8 cellular contexts compared by ENCODE assay signal in genomic region chr17:82213251-82214011, GRCh38. TPM values are rescaled to one million over a fixed set of nuclear protein-coding genes. Genes with fewer than 3 reads are reported as not detected.
DNase-seq lines count a peak whose midpoint lies in the region; ATAC-seq and TF ChIP-seq lines count a peak whose summit lies in the region.

No MANE protein-coding gene starts in this region.

- intact Hi-C loops in dendritic cell treated with granulocyte-macrophage colony-stimulating factor and Interleukin-4, amounts not matched to agents 40 ng/mL and 50 ng/mL, for 4 days (cut with micrococcal nuclease), result loop anchor here (2.0 kb wide), 1 partner anchor 17 kb away; no protein-coding TSS in a partner anchor

- TF ChIP-seq RAD21 in liver (IDR thresholded peaks at IDR 0.05), result no peak

- peak in 1 of 3 donors; percentile 45 for DNase-seq in CD4-positive, CD25-positive, alpha-beta regulatory T cell
- DNase-seq in MM.1S, result no peak
- no peak for DNase-seq in WTC11 (ENCODE audit: low spot score)
- peak; percentile 61 for DNase-seq in stimulated activated CD8-positive, alpha-beta memory T cell treated with anti-CD3 and anti-CD28 coated beads, Interleukin-12 subunit alpha, Interleukin-12 subunit beta, amount 100 ng/mL, for 1 hour (ENCODE audit: low read depth)

- no peak overlapping the region for H3K27ac ChIP-seq in CD4-positive, CD25-positive, alpha-beta regulatory T cell (ENCODE audit: insufficient read depth, low read length, poor library complexity, severe bottlenecking)
- H3K27ac ChIP-seq in MM.1S (ENCODE audit: low read length) (no peak overlapping the region), liver (ENCODE audit: low read depth in 1 of 2, low read length in 2 of 2) (peak overlapping the region; percentile 69 to 71)

- 11% methylated on average over 37 of the region's 37 CpGs for WGBS in liver

- peak overlapping the region; percentile 94 for H3K4me2 ChIP-seq in MM.1S (ENCODE audit: low read depth, low read length)

- H3K9me3 Mint-ChIP-seq in CD4-positive, CD25-positive, alpha-beta regulatory T cell, result no peaks in the 10 kb centered on the region
- no peaks in the 10 kb centered on the region; the same call in 1 of the 2 replicates for H3K9me3 Mint-ChIP-seq in WTC11
- no peaks in the 10 kb centered on the region for H3K9me3 Mint-ChIP-seq in dendritic cell treated with granulocyte-macrophage colony-stimulating factor and Interleukin-4, amounts not matched to agents 40 ng/mL and 50 ng/mL, for 4 days

- no peaks in the 10 kb centered on the region for H3K27me3 Mint-ChIP-seq in CD4-positive, CD25-positive, alpha-beta regulatory T cell
- H3K27me3 Mint-ChIP-seq in WTC11 (ENCODE audit: low read depth), result peaks cover 24% of the 10 kb centered on the region
- no peaks in the 10 kb centered on the region for H3K27me3 Mint-ChIP-seq in dendritic cell treated with granulocyte-macrophage colony-stimulating factor and Interleukin-4, amounts not matched to agents 40 ng/mL and 50 ng/mL, for 4 days

- POLR2A ChIA-PET in WTC11 (lab: Charles Lee), result interaction anchor here (0.6 to 1.5 kb wide), 2 partner anchors 171 to 380 kb away, joined by 3 read pairs; partner anchors contain the start of gene MCRIP1

- no peaks in the 10 kb centered on the region for H3K36me3 ChIP-seq in CD4-positive, CD25-positive, alpha-beta regulatory T cell (ENCODE audit: control insufficient read depth, insufficient read depth, low read length)
- H3K36me3 ChIP-seq in MM.1S (replicated peaks; ENCODE audit: insufficient read depth, low read length) (no peaks in the 10 kb centered on the region), liver (ENCODE audit: control insufficient read depth in 4 of 4, insufficient read depth in 3 of 4, low read depth in 1 of 4, low read length in 3 of 4) (no peaks in the 10 kb centered on the region)

- peak overlapping the region; percentile 72 to 88 (median 84) for H3K27ac Mint-ChIP-seq in CD4-positive, CD25-positive, alpha-beta regulatory T cell
- H3K27ac Mint-ChIP-seq in WTC11, result no peak overlapping the region
- peak overlapping the region; percentile 97 for H3K27ac Mint-ChIP-seq in dendritic cell treated with granulocyte-macrophage colony-stimulating factor and Interleukin-4, amounts not matched to agents 40 ng/mL and 50 ng/mL, for 4 days

- peak overlapping the region; percentile 95 for H2AFZ ChIP-seq in MM.1S (ENCODE audit: low read length)

- H3F3A ChIP-seq in MM.1S (ENCODE audit: insufficient read depth, low read length), result no peaks in the 10 kb centered on the region

- H3K4me3 Mint-ChIP-seq in CD4-positive, CD25-positive, alpha-beta regulatory T cell, result peak overlapping the region; percentile 82 to 88 (median 86)
- H3K4me3 Mint-ChIP-seq in WTC11, result peak overlapping the region; percentile 70
- peak overlapping the region; percentile 79 for H3K4me3 Mint-ChIP-seq in dendritic cell treated with granulocyte-macrophage colony-stimulating factor and Interleukin-4, amounts not matched to agents 40 ng/mL and 50 ng/mL, for 4 days

- CTCF ChIA-PET in WTC11 (lab: Charles Lee), result interaction anchor here (0.6 to 2.0 kb wide), 6 partner anchors 7 to 183 kb away, joined by 3 to 7 read pairs (median 4); no protein-coding TSS in a partner anchor

- ATAC-seq in CD4-positive, CD25-positive, alpha-beta regulatory T cell (ENCODE audit: low read depth in 2 of 2), result no peak
- peak; percentile 8 for ATAC-seq in GM21360 (IDR thresholded peaks at IDR 0.05; ENCODE audit: unreplicated experiment)
- peak; percentile 52 for ATAC-seq in WTC11
- no peak for ATAC-seq in HG02571 (IDR thresholded peaks at IDR 0.05; ENCODE audit: unreplicated experiment)

- H4K20me1 ChIP-seq in MM.1S (ENCODE audit: insufficient read depth, low read length), result no peaks in the 10 kb centered on the region

- peak overlapping the region; percentile 75 for H3K9ac ChIP-seq in MM.1S (ENCODE audit: low read length)
- peak overlapping the region in 1 of 2 donors; percentile 74 for H3K9ac ChIP-seq in liver (ENCODE audit: low read depth in 1 of 2, low read length in 2 of 2)

- TF ChIP-seq CTCF in MM.1S (IDR thresholded peaks at IDR 0.05; ENCODE audit: low read length) (no peak), WTC11 (IDR thresholded peaks at IDR 0.05) (no peak), liver (IDR thresholded peaks at IDR 0.05; ENCODE audit: low read depth, low read length, missing input control) (no peak)

- H3K4me1 ChIP-seq in CD4-positive, CD25-positive, alpha-beta regulatory T cell (ENCODE audit: control insufficient read depth, insufficient read depth, low read length, poor library complexity, severe bottlenecking), result peaks cover 45% of the 10 kb centered on the region
- peaks cover 14% of the 10 kb centered on the region for H3K4me1 ChIP-seq in MM.1S (ENCODE audit: low read length)
- H3K4me1 ChIP-seq in liver (ENCODE audit: control insufficient read depth in 4 of 4, insufficient read depth in 4 of 4, low read length in 3 of 4), result peaks cover 4 to 24% (median 14%) of the 10 kb centered on the region in 4 donors

- no peaks in the 10 kb centered on the region for H3K36me3 Mint-ChIP-seq in CD4-positive, CD25-positive, alpha-beta regulatory T cell
- H3K36me3 Mint-ChIP-seq in WTC11, result no peaks in the 10 kb centered on the region
- H3K36me3 Mint-ChIP-seq in dendritic cell treated with granulocyte-macrophage colony-stimulating factor and Interleukin-4, amounts not matched to agents 40 ng/mL and 50 ng/mL, for 4 days (ENCODE audit: low read depth), result no peaks in the 10 kb centered on the region

- H3K4me3 ChIP-seq in CD4-positive, CD25-positive, alpha-beta regulatory T cell (ENCODE audit: low read depth, low read length), result peak overlapping the region; percentile 37
- H3K4me3 ChIP-seq in MM.1S (ENCODE audit: low read length) (peak overlapping the region; percentile 92), liver (ENCODE audit: low read depth in 1 of 3, low read length in 3 of 3) (peak overlapping the region; percentile 35 to 94 (median 73))

- H3K9me2 ChIP-seq in MM.1S (replicated peaks; ENCODE audit: insufficient read depth, low read length), result no peaks in the 10 kb centered on the region

- H3K79me2 ChIP-seq in MM.1S (ENCODE audit: low read length), result peaks cover 11% of the 10 kb centered on the region; the same call in 1 of the 2 replicates

- no peaks in the 10 kb centered on the region for H3K27me3 ChIP-seq in CD4-positive, CD25-positive, alpha-beta regulatory T cell (ENCODE audit: control insufficient read depth, insufficient read depth, low read length)
- H3K27me3 ChIP-seq in MM.1S (replicated peaks; ENCODE audit: insufficient read depth, low read length) (no peaks in the 10 kb centered on the region), liver (ENCODE audit: control insufficient read depth in 4 of 4, insufficient read depth in 4 of 4, low read length in 3 of 4) (no peaks in the 10 kb centered on the region)

- no peaks in the 10 kb centered on the region for H3K9me3 ChIP-seq in CD4-positive, CD25-positive, alpha-beta regulatory T cell (ENCODE audit: control insufficient read depth in 2 of 2, low read length in 2 of 2)
- H3K9me3 ChIP-seq in MM.1S (replicated peaks; ENCODE audit: insufficient read depth, low read length) (no peaks in the 10 kb centered on the region), liver (ENCODE audit: control insufficient read depth in 4 of 4, low read length in 3 of 4) (no peaks in the 10 kb centered on the region)

- H3K4me1 Mint-ChIP-seq in CD4-positive, CD25-positive, alpha-beta regulatory T cell, result peaks cover 5 to 44% (median 13%) of the 10 kb centered on the region in 4 donors
- peaks cover 5% of the 10 kb centered on the region; the same call in 1 of the 2 replicates for H3K4me1 Mint-ChIP-seq in WTC11
- H3K4me1 Mint-ChIP-seq in dendritic cell treated with granulocyte-macrophage colony-stimulating factor and Interleukin-4, amounts not matched to agents 40 ng/mL and 50 ng/mL, for 4 days (ENCODE audit: low read depth), result peaks cover 64% of the 10 kb centered on the region

TF ChIP-seq in WTC11, 78 proteins besides CTCF, POLR2A, EP300 and RAD21 (continues in another document):
- TF ChIP-seq USF1 (CRISPR knock-in tag; IDR thresholded peaks at IDR 0.05), result peak; percentile 84

TF ChIP-seq in liver, 16 proteins besides CTCF, POLR2A, EP300 and RAD21:
- TF ChIP-seq REST (IDR thresholded peaks at IDR 0.05), result no peak
- TF ChIP-seq FOXA1 (IDR thresholded peaks at IDR 0.05), result no peak

RNA-seq across cellular contexts. Expression of gene CCDC57, which starts 0.8 kb away (rescaled TPM):
- 76.6 TPM for total RNA-seq in CD4-positive, CD25-positive, alpha-beta regulatory T cell
- 10 to 100 TPM; 27.7 to 38.9 (median 33.7) TPM for polyA plus RNA-seq in CD4-positive, CD25-positive, alpha-beta regulatory T cell
- total RNA-seq in WTC11 (2021), result 15.1 to 20.0 TPM (median 16.9 TPM) in 3 replicates
- 10 to 100 TPM in 1 of 2 donors, 1 to 10 TPM in 1; 5.4 to 13.6 TPM for total RNA-seq in liver
- polyA plus RNA-seq in liver, result 10 to 100 TPM in 1 of 2 donors, 1 to 10 TPM in 1; 9.8 to 19.1 TPM

RNA-seq across cellular contexts. Expression of gene SLC16A3, which starts 15.4 kb away (rescaled TPM):
- total RNA-seq in CD4-positive, CD25-positive, alpha-beta regulatory T cell, result 52.5 TPM
- polyA plus RNA-seq in CD4-positive, CD25-positive, alpha-beta regulatory T cell, result 1 to 10 TPM; 1.5 to 3.3 (median 2.2) TPM
- 28.7 to 65.3 TPM (median 58.5 TPM) in 3 replicates for total RNA-seq in WTC11 (2021)
- total RNA-seq in liver, result 10 to 100 TPM in 1 of 2 donors, 1 to 10 TPM in 1; 9.2 to 10.5 TPM
- 1 to 10 TPM; 1.1 to 8.4 TPM for polyA plus RNA-seq in liver

Comparison
In these comparisons a context has a peak if more than half of its experiments do, and no peak if none do; other contexts are left out.
1. ATAC-seq: peak in GM21360 (single experiment) and WTC11 (single experiment); none in CD4-positive, CD25-positive, alpha-beta regulatory T cell (0 of 2) and HG02571 (single experiment).
2. H3K27ac ChIP-seq: peak in liver (2 of 2); none in CD4-positive, CD25-positive, alpha-beta regulatory T cell (single experiment) and MM.1S (single experiment).
3. H3K4me3 ChIP-seq: peak in every context shown above with its lines; median percentile 92 in MM.1S; 73 in liver; 37 in CD4-positive, CD25-positive, alpha-beta regulatory T cell.
4. Peak in every context shown above with its lines, with median percentiles within 50 percentile points of each other: H3K4me3 Mint-ChIP-seq.